In genomic region chr7:2785071-2785500, GRCh38 we compare ENCODE assay signal across 10 cellular contexts. TPM values are rescaled to one million over a fixed set of nuclear protein-coding genes. Genes with fewer than 3 reads are reported as not detected.
DNase-seq lines count a peak whose midpoint lies in the region; ATAC-seq and TF ChIP-seq lines count a peak whose summit lies in the region.
"Had no signal": no experiment of that assay in that cellular context is flagged by ENCODE, and none has a peak within 500 bp of the region (broad histone marks: within the 10 kb centered on the region; RNA-seq: fewer than 3 reads in every experiment).

No MANE protein-coding gene starts in this region.

- H3K4me1 Mint-ChIP-seq in stimulated activated naive CD8-positive, alpha-beta T cell treated with anti-CD3 and anti-CD28 coated beads, Interleukin-15, amount 100 ng/mL, for 72 hours: peaks cover 34% of the 10 kb centered on the region

- no peaks in the 10 kb centered on the region for H3K9me3 Mint-ChIP-seq in stimulated activated naive CD8-positive, alpha-beta T cell treated with anti-CD3 and anti-CD28 coated beads, Interleukin-15, amount 100 ng/mL, for 72 hours
- H3K9me3 Mint-ChIP-seq: natural killer cell treated with Interleukin-12 subunit alpha and Interleukin-12 subunit beta and Interleukin-15 and Interleukin-18, amount 100 ng/mL, for 72 hours had no signal

- H3K9me3 ChIP-seq in esophagus muscularis mucosa: no peaks in the 10 kb centered on the region

- H3K36me3 ChIP-seq in esophagus muscularis mucosa: peaks cover 0 to 20% (median 10%) of the 10 kb centered on the region in 4 donors

- TF ChIP-seq EP300 in esophagus muscularis mucosa (IDR thresholded peaks at IDR 0.05): no peak

- peak; percentile 46 to 55 for ATAC-seq in activated CD4-positive, CD25-positive, alpha-beta regulatory T cell treated with anti-CD3 and anti-CD28 coated beads, Interleukin-2, amount 50 U/mL, for 24 hours
- ATAC-seq in HG03558 (IDR thresholded peaks at IDR 0.05; ENCODE audit: extremely low read depth, unreplicated experiment) (peak; percentile 47), HG02840 (IDR thresholded peaks at IDR 0.05; ENCODE audit: low FRiP score, unreplicated experiment) (no peak), HG03521 (IDR thresholded peaks at IDR 0.05; ENCODE audit: unreplicated experiment) (no peak)
- peak; percentile 27 for ATAC-seq in stimulated activated naive CD8-positive, alpha-beta T cell treated with anti-CD3 and anti-CD28 coated beads, Interleukin-15, amount 100 ng/mL, for 72 hours
- ATAC-seq: natural killer cell treated with Interleukin-12 subunit alpha and Interleukin-12 subunit beta and Interleukin-15 and Interleukin-18, amount 100 ng/mL, for 72 hours had no signal

- H3K27ac Mint-ChIP-seq in stimulated activated naive CD8-positive, alpha-beta T cell treated with anti-CD3 and anti-CD28 coated beads, Interleukin-15, amount 100 ng/mL, for 72 hours: no peak overlapping the region
- H3K27ac Mint-ChIP-seq: natural killer cell treated with Interleukin-12 subunit alpha and Interleukin-12 subunit beta and Interleukin-15 and Interleukin-18, amount 100 ng/mL, for 72 hours had no signal

- H3K4me1 ChIP-seq in esophagus muscularis mucosa: peaks cover 14 to 37% (median 18%) of the 10 kb centered on the region in 4 donors

- WGBS in esophagus muscularis mucosa: 40% methylated on average over 6 of the region's 6 CpGs

- TF ChIP-seq POLR2A in esophagus muscularis mucosa (IDR thresholded peaks at IDR 0.05; ENCODE audit: low read depth): no peak

- no peak for TF ChIP-seq CTCF in esophagus muscularis mucosa (IDR thresholded peaks at IDR 0.05)

- no peak for DNase-seq in activated CD4-positive, CD25-positive, alpha-beta regulatory T cell (lab: John Stamatoyannopoulos, UW)
- DNase-seq in esophagus muscularis mucosa (ENCODE audit: extremely low spot score) (no peak), GDM1 (lab: John Stamatoyannopoulos, UW) (no peak)
- no peak for DNase-seq in stimulated activated naive CD8-positive, alpha-beta T cell treated with anti-CD3 and anti-CD28 coated beads, Interleukin-15, amount 100 ng/mL, for 72 hours

- H3K27me3 ChIP-seq in esophagus muscularis mucosa: no peaks in the 10 kb centered on the region

- H3K27me3 Mint-ChIP-seq in stimulated activated naive CD8-positive, alpha-beta T cell treated with anti-CD3 and anti-CD28 coated beads, Interleukin-15, amount 100 ng/mL, for 72 hours: no peaks in the 10 kb centered on the region

- no peak overlapping the region for H3K4me3 ChIP-seq in esophagus muscularis mucosa

- intact Hi-C loops in esophagus muscularis mucosa (cut with DNase I): no loop called here

- no peak overlapping the region for H3K4me3 Mint-ChIP-seq in stimulated activated naive CD8-positive, alpha-beta T cell treated with anti-CD3 and anti-CD28 coated beads, Interleukin-15, amount 100 ng/mL, for 72 hours
- H3K4me3 Mint-ChIP-seq: natural killer cell treated with Interleukin-12 subunit alpha and Interleukin-12 subunit beta and Interleukin-15 and Interleukin-18, amount 100 ng/mL, for 72 hours had no signal

- H3K27ac ChIP-seq in esophagus muscularis mucosa (replicated peaks in 1 of 4): peak overlapping the region; percentile 24 to 62 (median 42)
- H3K27ac ChIP-seq: 22Rv1 had no signal

RNA-seq across cellular contexts. Expression of gene GNA12, which starts 59.0 kb away (rescaled TPM):
- total RNA-seq in esophagus muscularis mucosa: 10 to 100 TPM; 25.3 to 61.8 (median 38.9) TPM

Comparison
In these comparisons a context has a peak if more than half of its experiments do, and no peak if none do; other contexts are left out.
1. ATAC-seq: peak in activated CD4-positive, CD25-positive, alpha-beta regulatory T cell treated with anti-CD3 and anti-CD28 coated beads, Interleukin-2, amount 50 U/mL, for 24 hours (2 of 2), HG03558 (single experiment) and stimulated activated naive CD8-positive, alpha-beta T cell treated with anti-CD3 and anti-CD28 coated beads, Interleukin-15, amount 100 ng/mL, for 72 hours (single experiment); none in HG02840 (single experiment) and HG03521 (single experiment).